ENCODE assay signal across 15 cellular contexts in the genomic region with DNA sequence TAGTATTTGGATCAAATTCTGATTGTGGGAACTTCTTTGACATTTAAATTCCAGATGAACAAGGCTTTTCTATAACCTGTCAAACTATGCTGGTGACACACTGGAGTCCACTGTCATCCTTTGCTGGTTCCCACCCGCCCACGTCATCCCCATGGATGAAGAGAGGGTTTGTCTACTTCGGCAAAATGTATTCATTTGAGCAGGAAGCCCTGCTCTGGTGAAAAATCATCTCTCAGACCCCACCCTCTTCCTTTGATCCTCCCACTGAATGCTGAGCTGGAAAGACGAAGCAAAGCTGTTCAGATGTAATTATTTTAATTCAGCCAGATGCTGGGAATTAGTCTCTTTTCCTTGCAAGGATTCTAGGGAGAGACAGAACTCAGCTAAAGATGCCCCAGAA. TPM values are rescaled to one million over a fixed set of nuclear protein-coding genes. Genes with fewer than 3 reads are reported as not detected.
DNase-seq lines count a peak whose midpoint lies in the region; ATAC-seq and TF ChIP-seq lines count a peak whose summit lies in the region.
"Had no signal": no experiment of that assay in that cellular context is flagged by ENCODE, and none has a peak within 500 bp of the region (broad histone marks: within the 10 kb centered on the region; RNA-seq: fewer than 3 reads in every experiment).

No MANE protein-coding gene starts in this region.

- no peak overlapping the region for H3K27ac Mint-ChIP-seq in stimulated activated effector memory CD8-positive, alpha-beta T cell treated with anti-CD3 and anti-CD28 coated beads, Interleukin-12 subunit alpha, Interleukin-12 subunit beta, amount 100 ng/mL, for 72 hours
- H3K27ac Mint-ChIP-seq: T-helper 2 cell treated with Interferon-gamma antibody and Interleukin-4, amounts not matched to agents 5 μg/mL and 100 μg/mL, for 36 hours had no signal

- no peaks in the 10 kb centered on the region for H3K9me3 Mint-ChIP-seq in stimulated activated effector memory CD8-positive, alpha-beta T cell treated with anti-CD3 and anti-CD28 coated beads, Interleukin-12 subunit alpha, Interleukin-12 subunit beta, amount 100 ng/mL, for 72 hours
- H3K9me3 Mint-ChIP-seq: T-helper 2 cell treated with Interferon-gamma antibody and Interleukin-4, amounts not matched to agents 5 μg/mL and 100 μg/mL, for 36 hours had no signal

- TF ChIP-seq POLR2A in stomach (IDR thresholded peaks at IDR 0.05) (no peak), erythroblast (IDR thresholded peaks at IDR 0.05; ENCODE audit: low read length) (no peak)

- intact Hi-C loops in dorsolateral prefrontal cortex (cut with DNase I) (no loop called here), stomach (cut with DNase I; ENCODE audit: low total_unique reads) (no loop called here)

- peak overlapping the region in 48 of 59 donors; percentile 1 to 79 (median 54) for H3K27ac ChIP-seq in dorsolateral prefrontal cortex
- H3K27ac ChIP-seq in stomach, result no peak overlapping the region
- H3K27ac ChIP-seq: A549, esophagus muscularis mucosa, thyroid gland had no signal

- DNase-seq in activated CD4-positive, alpha-beta T cell treated with anti-CD3 and anti-CD28 coated beads for 4 hours, result peak; percentile 21 to 39
- no peak for DNase-seq in activated CD4-positive, alpha-beta T cell treated with anti-CD3 and anti-CD28 coated beads for 1 hour
- DNase-seq in NCI-H2227 (lab: John Stamatoyannopoulos, UW; ENCODE audit: unreplicated experiment) (peak; percentile 64), dorsolateral prefrontal cortex (peak in 6 of 10 donors; percentile 50 to 77 (median 60)), occipital lobe (lab: John Stamatoyannopoulos, UW) (peak; percentile 33), stomach (no peak), erythroblast (lab: John Stamatoyannopoulos, UW) (no peak)
- no peak for DNase-seq in stimulated activated effector memory CD8-positive, alpha-beta T cell treated with anti-CD3 and anti-CD28 coated beads, Interleukin-12 subunit alpha, Interleukin-12 subunit beta, amount 100 ng/mL, for 72 hours (ENCODE audit: low spot score in 2 of 2)
- DNase-seq: Caco-2, NCI-H446, small intestine, thyroid gland had no signal

- no peaks in the 10 kb centered on the region for H3K9me3 ChIP-seq in stomach
- H3K9me3 ChIP-seq: A549, Caco-2, esophagus muscularis mucosa, thyroid gland had no signal

- TF ChIP-seq EP300 in stomach (IDR thresholded peaks at IDR 0.05), result no peak

- no peaks in the 10 kb centered on the region for H3K36me3 ChIP-seq in stomach
- H3K36me3 ChIP-seq: esophagus muscularis mucosa, thyroid gland had no signal

- H3K36me3 Mint-ChIP-seq in stimulated activated effector memory CD8-positive, alpha-beta T cell treated with anti-CD3 and anti-CD28 coated beads, Interleukin-12 subunit alpha, Interleukin-12 subunit beta, amount 100 ng/mL, for 72 hours, result no peaks in the 10 kb centered on the region

- ATAC-seq in stimulated activated effector memory CD8-positive, alpha-beta T cell treated with anti-CD3 and anti-CD28 coated beads, Interleukin-12 subunit alpha, Interleukin-12 subunit beta, amount 100 ng/mL, for 72 hours, result no peak
- ATAC-seq: A549 had no signal

- TF ChIP-seq CTCF in dorsolateral prefrontal cortex (IDR thresholded peaks at IDR 0.05 in 54 of 56, conservative IDR thresholded peaks at IDR 0.05 in 2 of 56; ENCODE audit: low read depth in 1 of 56, partially characterized antibody in 56 of 56), result no peak
- TF ChIP-seq CTCF in stomach (IDR thresholded peaks at IDR 0.05), result no peak

- no peaks in the 10 kb centered on the region for H3K4me1 Mint-ChIP-seq in stimulated activated effector memory CD8-positive, alpha-beta T cell treated with anti-CD3 and anti-CD28 coated beads, Interleukin-12 subunit alpha, Interleukin-12 subunit beta, amount 100 ng/mL, for 72 hours

- H3K27me3 ChIP-seq in dorsolateral prefrontal cortex (no peaks in the 10 kb centered on the region), stomach (peaks cover 0 to 38% (median 0%) of the 10 kb centered on the region in 3 donors)
- H3K27me3 ChIP-seq: thyroid gland had no signal

- 37 to 49% (median 39%) methylated on average over 4 of the region's 4 CpGs for WGBS in stomach, 5 donors

- peaks cover 0 to 6% (median 0%) of the 10 kb centered on the region in 4 donors for H3K4me1 ChIP-seq in stomach
- H3K4me1 ChIP-seq: A549, thyroid gland had no signal

- H3K4me3 ChIP-seq in dorsolateral prefrontal cortex (peak overlapping the region in 3 of 59 donors; percentile 4 to 8 (median 8)), stomach (no peak overlapping the region)
- H3K4me3 ChIP-seq: A549, esophagus muscularis mucosa, thyroid gland had no signal

- no peak overlapping the region for H3K4me3 Mint-ChIP-seq in stimulated activated effector memory CD8-positive, alpha-beta T cell treated with anti-CD3 and anti-CD28 coated beads, Interleukin-12 subunit alpha, Interleukin-12 subunit beta, amount 100 ng/mL, for 72 hours
- H3K4me3 Mint-ChIP-seq: T-helper 2 cell treated with Interferon-gamma antibody and Interleukin-4, amounts not matched to agents 5 μg/mL and 100 μg/mL, for 36 hours had no signal

RNA-seq across cellular contexts. Expression of a gene that starts 50.5 kb away (rescaled TPM):
- total RNA-seq in dorsolateral prefrontal cortex (100 to 1,000 TPM in 69 of 120 experiments, 10 to 100 TPM in 51; 48.5 to 145 (median 105) TPM), occipital lobe (4.8 TPM), stomach (10 to 100 TPM in 2 of 5 donors, 1 to 10 TPM in 2, not detected in 1; 1.2 to 15.9 (median 6.7) TPM)
- 1 to 10 TPM; 1.5 to 2.4 (median 1.7) TPM for polyA plus RNA-seq in stomach
- total RNA-seq: Caco-2 had no signal

Comparison
In these comparisons a context has a peak if more than half of its experiments do, and no peak if none do; other contexts are left out.
1. DNase-seq: peak in activated CD4-positive, alpha-beta T cell treated with anti-CD3 and anti-CD28 coated beads for 4 hours (2 of 2), NCI-H2227 (single experiment), dorsolateral prefrontal cortex (6 of 10) and occipital lobe (single experiment); none in activated CD4-positive, alpha-beta T cell treated with anti-CD3 and anti-CD28 coated beads for 1 hour (single experiment), stomach (single experiment), erythroblast (0 of 2) and stimulated activated effector memory CD8-positive, alpha-beta T cell treated with anti-CD3 and anti-CD28 coated beads, Interleukin-12 subunit alpha, Interleukin-12 subunit beta, amount 100 ng/mL, for 72 hours (0 of 2).
2. H3K27ac ChIP-seq: peak in dorsolateral prefrontal cortex (48 of 59); none in stomach (0 of 5).